14 cellular contexts compared by ENCODE assay signal in the genomic region with DNA sequence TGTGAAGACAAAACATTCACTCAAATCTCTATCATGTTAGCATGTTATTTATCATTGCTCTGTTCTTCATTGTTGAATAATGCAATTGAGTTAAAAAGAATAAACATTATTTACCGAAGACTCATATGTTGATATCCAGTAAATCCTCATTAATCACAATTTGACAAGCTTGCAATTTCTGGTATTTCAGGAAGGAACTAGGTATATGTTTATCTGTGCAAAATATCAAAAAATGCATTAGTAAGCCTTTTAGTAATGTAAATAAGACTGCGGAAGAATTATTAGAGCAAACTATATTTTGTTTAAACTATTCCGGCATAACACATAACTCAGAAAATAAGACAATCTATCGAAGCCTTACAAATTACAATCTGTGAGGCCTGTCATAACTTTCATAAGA.
DNase-seq lines count a peak whose midpoint lies in the region; ATAC-seq and TF ChIP-seq lines count a peak whose summit lies in the region.
"Had no signal": no experiment of that assay in that cellular context is flagged by ENCODE, and none has a peak within 500 bp of the region (broad histone marks: within the 10 kb centered on the region; RNA-seq: fewer than 3 reads in every experiment).

No MANE protein-coding gene starts in this region.

- H3K4me2 ChIP-seq in PC-3 (ENCODE audit: low read length): peak overlapping the region; percentile 64

- H3K36me3 ChIP-seq in PC-3 (ENCODE audit: low read depth, low read length): no peaks in the 10 kb centered on the region
- no peaks in the 10 kb centered on the region for H3K36me3 ChIP-seq in lower lobe of right lung

- H3K36me3 Mint-ChIP-seq in glutamatergic neuron (ENCODE audit: unreplicated experiment) (no peaks in the 10 kb centered on the region), T-cell (no peaks in the 10 kb centered on the region)
- H3K36me3 Mint-ChIP-seq in stimulated activated naive B cell treated with anti-CD40 and anti-IgM and Interleukin-4, amounts not matched to agents 10 μg/mL and 1 μg/mL and 100 μg/mL, for 72 hours: no peaks in the 10 kb centered on the region
- H3K36me3 Mint-ChIP-seq: CD14-positive monocyte; CD8-positive, alpha-beta T cell had no signal

- BruUV-seq in PC-3 (replicated peaks; lab: Mats Ljungman, UMichigan): no TSS peak

- intact Hi-C loops in PC-3 (cut with micrococcal nuclease): loop anchor here (5.0 kb wide), 1 partner anchor 43 kb away; no protein-coding TSS in a partner anchor
- intact Hi-C loops in lower lobe of right lung (cut with DNase I): no loop called here

- H3K4me1 Mint-ChIP-seq in glutamatergic neuron (ENCODE audit: low read depth, unreplicated experiment): peaks cover 34% of the 10 kb centered on the region
- H3K4me1 Mint-ChIP-seq in T-cell: no peaks in the 10 kb centered on the region
- H3K4me1 Mint-ChIP-seq in stimulated activated naive B cell treated with anti-CD40 and anti-IgM and Interleukin-4, amounts not matched to agents 10 μg/mL and 1 μg/mL and 100 μg/mL, for 72 hours: no peaks in the 10 kb centered on the region
- H3K4me1 Mint-ChIP-seq: CD14-positive monocyte had no signal

- CTCF ChIA-PET in PC-3 (lab: Charles Lee) (no interaction called here), T-cell (lab: Charles Lee) (no interaction called here)

- no peaks in the 10 kb centered on the region for H4K20me1 ChIP-seq in PC-3 (ENCODE audit: low read length)

- H3K4me1 ChIP-seq in PC-3 (ENCODE audit: insufficient read depth, low read length) (peaks cover 27% of the 10 kb centered on the region), lower lobe of right lung (no peaks in the 10 kb centered on the region)

- H2AFZ ChIP-seq in PC-3 (ENCODE audit: low read length): peak overlapping the region; percentile 8

- peak overlapping the region; percentile 9 for H3K27ac Mint-ChIP-seq in glutamatergic neuron (ENCODE audit: unreplicated experiment)
- no peak overlapping the region for H3K27ac Mint-ChIP-seq in T-cell
- no peak overlapping the region for H3K27ac Mint-ChIP-seq in stimulated activated naive B cell treated with anti-CD40 and anti-IgM and Interleukin-4, amounts not matched to agents 10 μg/mL and 1 μg/mL and 100 μg/mL, for 72 hours
- H3K27ac Mint-ChIP-seq: CD14-positive monocyte; CD8-positive, alpha-beta T cell had no signal

- no peaks in the 10 kb centered on the region for H3K79me2 ChIP-seq in PC-3 (ENCODE audit: low read length)

- H3K27me3 ChIP-seq in PC-3 (ENCODE audit: low read length) (no peaks in the 10 kb centered on the region), lower lobe of right lung (ENCODE audit: low read depth) (no peaks in the 10 kb centered on the region)

- H3F3A ChIP-seq in PC-3 (ENCODE audit: low read length, unreplicated experiment): no peaks in the 10 kb centered on the region

- no peaks in the 10 kb centered on the region for H3K27me3 Mint-ChIP-seq in glutamatergic neuron (ENCODE audit: unreplicated experiment)
- H3K27me3 Mint-ChIP-seq in T-cell: no peaks in the 10 kb centered on the region
- H3K27me3 Mint-ChIP-seq in stimulated activated naive B cell treated with anti-CD40 and anti-IgM and Interleukin-4, amounts not matched to agents 10 μg/mL and 1 μg/mL and 100 μg/mL, for 72 hours: no peaks in the 10 kb centered on the region

- TF ChIP-seq CTCF in PC-3 (conservative IDR thresholded peaks at IDR 0.05; ENCODE audit: low read depth, low read length): no peak
- TF ChIP-seq CTCF in glutamatergic neuron (IDR thresholded peaks at IDR 0.05; ENCODE audit: partially characterized antibody, unreplicated experiment): no peak
- TF ChIP-seq CTCF in lower lobe of right lung (IDR thresholded peaks at IDR 0.05): no peak

- POLR2A ChIA-PET in PC-3 (lab: Charles Lee; ENCODE audit: unreplicated experiment) (no interaction called here), T-cell (lab: Charles Lee) (no interaction called here)

- peak overlapping the region; percentile 68 for H3K27ac ChIP-seq in PC-3 (ENCODE audit: low read length)
- H3K27ac ChIP-seq in lower lobe of right lung: no peak overlapping the region
- H3K27ac ChIP-seq: HL-60 had no signal

- peak overlapping the region; percentile 5; the same call in 1 of the 2 replicates for H3K9ac ChIP-seq in PC-3 (ENCODE audit: low read length)

- no peaks in the 10 kb centered on the region for H3K9me2 ChIP-seq in PC-3 (replicated peaks; ENCODE audit: low read length)

- H3K9me3 Mint-ChIP-seq in glutamatergic neuron (ENCODE audit: unreplicated experiment) (peaks cover 3% of the 10 kb centered on the region), T-cell (peaks cover 13 to 28% (median 16%) of the 10 kb centered on the region in 3 donors)
- no peaks in the 10 kb centered on the region for H3K9me3 Mint-ChIP-seq in stimulated activated naive B cell treated with anti-CD40 and anti-IgM and Interleukin-4, amounts not matched to agents 10 μg/mL and 1 μg/mL and 100 μg/mL, for 72 hours

- peak; percentile 90 for ATAC-seq in PC-3
- ATAC-seq in lower lobe of right lung: no peak
- no peak for ATAC-seq in T-cell (replicated peaks in 1 of 4)
- ATAC-seq in stimulated activated naive B cell treated with anti-CD40 and anti-IgM and Interleukin-4, amounts not matched to agents 10 μg/mL and 1 μg/mL and 100 μg/mL, for 72 hours (replicated peaks): no peak
- ATAC-seq: CD8-positive, alpha-beta T cell; HCT116 had no signal

- H3K4me3 Mint-ChIP-seq in glutamatergic neuron (ENCODE audit: unreplicated experiment) (peak overlapping the region; percentile 30), T-cell (no peak overlapping the region)
- H3K4me3 Mint-ChIP-seq in stimulated activated naive B cell treated with anti-CD40 and anti-IgM and Interleukin-4, amounts not matched to agents 10 μg/mL and 1 μg/mL and 100 μg/mL, for 72 hours: no peak overlapping the region
- H3K4me3 Mint-ChIP-seq: CD14-positive monocyte; CD8-positive, alpha-beta T cell had no signal

- H3K4me3 ChIP-seq in PC-3 (ENCODE audit: low read length) (peak overlapping the region; percentile 34), lower lobe of right lung (no peak overlapping the region)

- H3K9me3 ChIP-seq in PC-3 (ENCODE audit: low read length) (no peaks in the 10 kb centered on the region), lower lobe of right lung (no peaks in the 10 kb centered on the region)

- DNase-seq in ELR (ENCODE audit: low read depth): peak; percentile 8
- peak; percentile 83 for DNase-seq in PC-3
- no peak for DNase-seq in glutamatergic neuron
- no peak for DNase-seq in lower lobe of right lung
- DNase-seq in T-cell: no peak
- no peak for DNase-seq in stimulated activated naive B cell treated with anti-CD40 and anti-IgM and Interleukin-4, amounts not matched to agents 10 μg/mL and 1 μg/mL and 100 μg/mL, for 72 hours
- DNase-seq in activated CD8-positive, alpha-beta memory T cell treated with anti-CD3 and anti-CD28 coated beads for 24 hours: no peak
- DNase-seq: CD8-positive, alpha-beta T cell; COR-L47; DND-41; GF-D8 had no signal

Comparison
In these comparisons a context has a peak if more than half of its experiments do, and no peak if none do; other contexts are left out.
1. DNase-seq: peak in ELR (single experiment) and PC-3 (single experiment); none in glutamatergic neuron (single experiment), lower lobe of right lung (single experiment), T-cell (0 of 34), stimulated activated naive B cell treated with anti-CD40 and anti-IgM and Interleukin-4, amounts not matched to agents 10 μg/mL and 1 μg/mL and 100 μg/mL, for 72 hours (single experiment) and activated CD8-positive, alpha-beta memory T cell treated with anti-CD3 and anti-CD28 coated beads for 24 hours (single experiment).